ENCODE assay signal across 1 cellular context in genomic region chr9:128072144-128073021, GRCh38.
TF ChIP-seq lines count a peak whose summit lies in the region.

No MANE protein-coding gene starts in this region.

TF ChIP-seq in endothelial cell of umbilical vein, 7 proteins besides CTCF, POLR2A, EP300 and RAD21 (continued from another document):
- no peak for TF ChIP-seq MAX (IDR thresholded peaks at IDR 0.05; ENCODE audit: insufficient read depth, insufficient read length)
